ENCODE assay signal across 1 cellular context in genomic region chr4:94168321-94168720, GRCh38.
TF ChIP-seq lines count a peak whose summit lies in the region.

No MANE protein-coding gene starts in this region.

TF ChIP-seq in GM23338, 12 proteins besides CTCF, POLR2A, EP300 and RAD21 (continued from another document):
- TF ChIP-seq CREB1 (CRISPR knock-in tag; IDR thresholded peaks at IDR 0.05; ENCODE audit: low read depth) (no peak), EZH2phosphoT487 (IDR thresholded peaks at IDR 0.05; ENCODE audit: unreplicated experiment) (no peak), STAT1 (IDR thresholded peaks at IDR 0.05; ENCODE audit: unreplicated experiment) (no peak)
